In the genomic region with DNA sequence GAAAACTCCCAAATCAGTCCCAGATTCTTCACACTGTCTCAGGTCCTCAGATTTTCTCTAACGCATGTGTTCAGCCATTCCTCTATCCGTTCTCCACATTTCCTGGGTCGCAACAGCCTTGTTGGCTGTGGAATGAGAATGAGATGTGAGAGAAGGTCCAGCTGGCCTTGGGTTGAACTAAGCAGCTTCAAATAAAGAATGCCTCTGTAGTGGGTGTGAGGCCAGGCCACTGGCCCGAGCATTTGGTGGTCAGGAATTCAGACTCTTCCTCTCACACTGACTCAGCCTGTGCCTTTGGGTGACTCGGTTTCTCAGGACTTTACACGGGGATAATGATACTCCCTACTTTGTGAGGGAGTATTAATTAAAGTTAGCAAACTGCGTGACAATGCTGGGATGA, we compare ENCODE assay signal across 1 cellular context.
TF ChIP-seq lines count a peak whose summit lies in the region.

No MANE protein-coding gene starts in this region.

TF ChIP-seq in H1, 55 proteins besides CTCF, POLR2A, EP300 and RAD21 (continued from another document):
- TF ChIP-seq, protein P1, sequence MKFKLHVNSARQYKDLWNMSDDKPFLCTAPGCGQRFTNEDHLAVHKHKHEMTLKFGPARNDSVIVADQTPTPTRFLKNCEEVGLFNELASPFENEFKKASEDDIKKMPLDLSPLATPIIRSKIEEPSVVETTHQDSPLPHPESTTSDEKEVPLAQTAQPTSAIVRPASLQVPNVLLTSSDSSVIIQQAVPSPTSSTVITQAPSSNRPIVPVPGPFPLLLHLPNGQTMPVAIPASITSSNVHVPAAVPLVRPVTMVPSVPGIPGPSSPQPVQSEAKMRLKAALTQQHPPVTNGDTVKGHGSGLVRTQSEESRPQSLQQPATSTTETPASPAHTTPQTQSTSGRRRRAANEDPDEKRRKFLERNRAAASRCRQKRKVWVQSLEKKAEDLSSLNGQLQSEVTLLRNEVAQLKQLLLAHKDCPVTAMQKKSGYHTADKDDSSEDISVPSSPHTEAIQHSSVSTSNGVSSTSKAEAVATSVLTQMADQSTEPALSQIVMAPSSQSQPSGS (IDR thresholded peaks at IDR 0.05; ENCODE audit: low read length): no peak
- TF ChIP-seq CBX8 (IDR thresholded peaks at IDR 0.05; ENCODE audit: borderline replicate concordance, low read depth, low read length) (no peak), HDAC2 (IDR thresholded peaks at IDR 0.05; ENCODE audit: borderline replicate concordance in 1 of 2, low read depth in 2 of 2, low read length in 2 of 2) (no peak), BACH1 (IDR thresholded peaks at IDR 0.05; ENCODE audit: low read length) (no peak)
